ENCODE assay signal across 8 cellular contexts in genomic region chr6:148179786-148180185, GRCh38.
A peak's percentile ranks its signal among the peaks of the same experiment; 100 is the strongest.
DNase-seq lines count a peak whose midpoint lies in the region; ATAC-seq, FAIRE-seq and TF ChIP-seq lines count a peak whose summit lies in the region.

No MANE protein-coding gene starts in this region.

- H3K36me3 Mint-ChIP-seq in activated CD4-positive, alpha-beta memory T cell treated with anti-CD3 and anti-CD28 coated beads, Interleukin-2, amount 10 ng/mL, durations not matched to agents 7 days and 5 days (ENCODE audit: low read depth): no peaks in the 10 kb centered on the region

- H3K36me3 ChIP-seq in MG63 (peaks cover 8% of the 10 kb centered on the region; the same call in 1 of the 2 replicates), GM12878 (ENCODE audit: control insufficient read depth in 2 of 2, insufficient read depth in 2 of 2, low read length in 1 of 2) (no peaks in the 10 kb centered on the region), mesendoderm (ENCODE audit: control insufficient read depth, insufficient read depth, low read length) (no peaks in the 10 kb centered on the region)

- H4K5ac ChIP-seq in mesendoderm (ENCODE audit: low read length): no peak overlapping the region

- intact Hi-C loops in GM12878 (cut with micrococcal nuclease; ENCODE audit: unreplicated experiment): no loop called here
- intact Hi-C loops in right cardiac atrium (cut with DNase I): loop anchor here in 3 of 4 donors (5.0 to 10.0 kb wide), 4 partner anchors 75 to 288 kb away; no protein-coding TSS in a partner anchor

- H2BK120ac ChIP-seq in mesendoderm (ENCODE audit: low read depth, low read length): no peak overlapping the region

- peak; percentile 19 to 30 (median 29); a peak in 4 of 6 replicates for TF ChIP-seq CTCF in GM12878 (IDR thresholded peaks at IDR 0.05 in 2 of 3, conservative IDR thresholded peaks at IDR 0.05 in 1 of 3; ENCODE audit: control insufficient read depth in 2 of 3, extremely low read depth in 1 of 3, insufficient read depth in 1 of 3, low read depth in 3 of 3, low read length in 3 of 3)

- TF ChIP-seq RAD21 in GM12878 (IDR thresholded peaks at IDR 0.05; ENCODE audit: insufficient read depth, low read depth, low read length): 0 out of 2 replicates have a peak, but pooled peaks have one; percentile 16

- H3K9ac ChIP-seq in GM12878 (ENCODE audit: control insufficient read depth, insufficient read depth, low read length): no peak overlapping the region
- no peak overlapping the region for H3K9ac ChIP-seq in mesendoderm (ENCODE audit: low read length)

- BruUV-seq in GM12878 (replicated peaks; lab: Mats Ljungman, UMichigan): no TSS peak

- in situ Hi-C loops in GM12878 (cut with MboI): no loop called here

- H3K4ac ChIP-seq in mesendoderm (ENCODE audit: low read depth, low read length): no peak overlapping the region

- TF ChIP-seq POLR2A in GM12878 (IDR thresholded peaks at IDR 0.05; ENCODE audit: low read depth, low read length): no peak

- H3K4me1 ChIP-seq in GM12878 (ENCODE audit: control insufficient read depth, insufficient read depth, low read length): no peaks in the 10 kb centered on the region
- no peaks in the 10 kb centered on the region for H3K4me1 ChIP-seq in mesendoderm (ENCODE audit: control insufficient read depth, low read depth, low read length)
- no peaks in the 10 kb centered on the region for H3K4me1 ChIP-seq in right cardiac atrium (ENCODE audit: control insufficient read depth, insufficient read depth, low read length)

- DNase-seq in DMS53 (lab: John Stamatoyannopoulos, UW) (peak; percentile 79), MG63 (peak; percentile 46), GM12878 (ENCODE audit: low read depth, low spot score) (no peak), mesendoderm (peak; percentile 26), T-helper 1 cell (no peak), right cardiac atrium (no peak)
- DNase-seq in activated CD4-positive, alpha-beta memory T cell treated with anti-CD3 and anti-CD28 coated beads, Interleukin-2, amount 10 ng/mL, durations not matched to agents 7 days and 5 days: no peak

- H3K79me1 ChIP-seq in mesendoderm (ENCODE audit: low read length): no peaks in the 10 kb centered on the region

- H3K23ac ChIP-seq in mesendoderm (ENCODE audit: low read length): no peak overlapping the region

- no peaks in the 10 kb centered on the region for H3K4me1 Mint-ChIP-seq in activated CD4-positive, alpha-beta memory T cell treated with anti-CD3 and anti-CD28 coated beads, Interleukin-2, amount 10 ng/mL, durations not matched to agents 7 days and 5 days

- POLR2A ChIA-PET in GM12878 (lab: Charles Lee): no interaction called here
- POLR2A ChIA-PET in activated CD4-positive, alpha-beta memory T cell treated with anti-CD3 and anti-CD28 coated beads, Interleukin-2, amount 10 ng/mL, durations not matched to agents 7 days and 5 days (lab: Charles Lee): no interaction called here

- H3K4me3 ChIP-seq in MG63 (peak overlapping the region; percentile 56), GM12878 (no peak overlapping the region), mesendoderm (ENCODE audit: low read length) (no peak overlapping the region), right cardiac atrium (ENCODE audit: low read length) (no peak overlapping the region)

- CTCF ChIA-PET in GM12878 (lab: Yijun Ruan, JAX): interaction anchor here (0.6 to 2.2 kb wide), 20 partner anchors 10 to 492 kb away, joined by 3 to 18 read pairs (median 3); no protein-coding TSS in a partner anchor
- CTCF ChIA-PET in activated CD4-positive, alpha-beta memory T cell treated with anti-CD3 and anti-CD28 coated beads, Interleukin-2, amount 10 ng/mL, durations not matched to agents 7 days and 5 days (lab: Charles Lee): interaction anchor here (0.8 to 2.2 kb wide), 18 partner anchors 9 to 673 kb away, joined by 3 to 10 read pairs (median 4); no protein-coding TSS in a partner anchor

- H3K4me2 ChIP-seq in GM12878 (ENCODE audit: control insufficient read depth, insufficient read depth): no peak overlapping the region
- H3K4me2 ChIP-seq in mesendoderm (ENCODE audit: low read length): no peak overlapping the region

- H2BK15ac ChIP-seq in mesendoderm (replicated peaks; ENCODE audit: low read depth): no peak overlapping the region

- no peak overlapping the region for H3K56ac ChIP-seq in mesendoderm (ENCODE audit: low read length)

- no peak overlapping the region for H3K27ac Mint-ChIP-seq in activated CD4-positive, alpha-beta memory T cell treated with anti-CD3 and anti-CD28 coated beads, Interleukin-2, amount 10 ng/mL, durations not matched to agents 7 days and 5 days

- H3K9me3 Mint-ChIP-seq in activated CD4-positive, alpha-beta memory T cell treated with anti-CD3 and anti-CD28 coated beads, Interleukin-2, amount 10 ng/mL, durations not matched to agents 7 days and 5 days: no peaks in the 10 kb centered on the region

- ATAC-seq in GM12878 (no peak), GM18907 (IDR thresholded peaks at IDR 0.05; ENCODE audit: unreplicated experiment) (no peak), right cardiac atrium (no peak)

- TF ChIP-seq EP300 in GM12878 (IDR thresholded peaks at IDR 0.05; ENCODE audit: borderline replicate concordance in 1 of 2, control insufficient read depth in 1 of 2, low read depth in 2 of 2, low read length in 2 of 2): no peak

- 8% methylated on average over 1 of the region's 1 CpG for WGBS in GM12878 (ENCODE audit: insufficient coverage, insufficient replicate concordance, low lambda C conversion rate, missing lambda C conversion rate)
- no CpG with 5 or more reads among the region's 1 CpG for WGBS in mesendoderm (ENCODE audit: extremely low coverage, insufficient coverage, low lambda C conversion rate)
- WGBS in right cardiac atrium: 72% methylated on average over 1 of the region's 1 CpG

- no peak overlapping the region for H2AFZ ChIP-seq in GM12878 (ENCODE audit: control insufficient read depth, low read depth, low read length)

- no peaks in the 10 kb centered on the region for H4K20me1 ChIP-seq in GM12878 (ENCODE audit: control insufficient read depth, insufficient read depth)

- H2BK5ac ChIP-seq in mesendoderm (ENCODE audit: low read length): no peak overlapping the region

- H4K8ac ChIP-seq in mesendoderm (ENCODE audit: low read depth, low read length): no peak overlapping the region

- H3K27ac ChIP-seq in GM12878 (ENCODE audit: control insufficient read depth, insufficient read depth): no peak overlapping the region
- H3K27ac ChIP-seq in mesendoderm (ENCODE audit: low read depth, low read length): no peak overlapping the region
- no peak overlapping the region for H3K27ac ChIP-seq in right cardiac atrium (ENCODE audit: low read length)

- no peak overlapping the region for H3K18ac ChIP-seq in mesendoderm (ENCODE audit: low read length)

- FAIRE-seq in GM12878 (lab: Jason Lieb, UNC): peak; percentile 49

- H3K9me3 ChIP-seq in MG63 (no peaks in the 10 kb centered on the region), GM12878 (replicated peaks; ENCODE audit: control insufficient read depth, insufficient read depth, low read length) (no peaks in the 10 kb centered on the region), right cardiac atrium (ENCODE audit: control insufficient read depth, low read length) (no peaks in the 10 kb centered on the region)

- no peaks in the 10 kb centered on the region for H3K79me2 ChIP-seq in GM12878 (ENCODE audit: control insufficient read depth, insufficient read depth, low read length)
- H3K79me2 ChIP-seq in mesendoderm (ENCODE audit: control insufficient read depth, insufficient read depth, low read length): no peaks in the 10 kb centered on the region

- peaks cover 19% of the 10 kb centered on the region for H3K27me3 Mint-ChIP-seq in activated CD4-positive, alpha-beta memory T cell treated with anti-CD3 and anti-CD28 coated beads, Interleukin-2, amount 10 ng/mL, durations not matched to agents 7 days and 5 days

- H3K27me3 ChIP-seq in MG63: no peaks in the 10 kb centered on the region
- no peaks in the 10 kb centered on the region for H3K27me3 ChIP-seq in GM12878 (replicated peaks in 1 of 2; ENCODE audit: control insufficient read depth in 2 of 2, insufficient read depth in 2 of 2, low read length in 1 of 2)
- no peaks in the 10 kb centered on the region for H3K27me3 ChIP-seq in mesendoderm (ENCODE audit: insufficient read depth, low read length, poor library complexity)
- no peaks in the 10 kb centered on the region for H3K27me3 ChIP-seq in right cardiac atrium (ENCODE audit: control insufficient read depth, insufficient read depth)

- RAD21 ChIA-PET in GM12878 (lab: Charles Lee; ENCODE audit: unreplicated experiment): interaction anchor here (1.1 to 1.2 kb wide), 2 partner anchors 285 to 290 kb away, joined by 4 read pairs; no protein-coding TSS in a partner anchor

- SMC1A ChIA-PET in GM12878 (lab: Charles Lee; ENCODE audit: uncharacterized antibody, unreplicated experiment): interaction anchor here (0.6 to 1.7 kb wide), 4 partner anchors 23 to 1525 kb away, joined by 3 to 7 read pairs (median 4); no protein-coding TSS in a partner anchor

- H2AK5ac ChIP-seq in mesendoderm (ENCODE audit: low read length): no peak overlapping the region

- no peak overlapping the region for H3K4me3 Mint-ChIP-seq in activated CD4-positive, alpha-beta memory T cell treated with anti-CD3 and anti-CD28 coated beads, Interleukin-2, amount 10 ng/mL, durations not matched to agents 7 days and 5 days

TF ChIP-seq in GM12878, 131 proteins besides CTCF, POLR2A, EP300 and RAD21 (continues in another document):
- no peak for TF ChIP-seq CHD1 (IDR thresholded peaks at IDR 0.05; ENCODE audit: low read depth, low read length)
- no peak for TF ChIP-seq SMAD5 (IDR thresholded peaks at IDR 0.05; ENCODE audit: low read depth)
- TF ChIP-seq CEBPZ (IDR thresholded peaks at IDR 0.05; ENCODE audit: low read depth, low read length): no peak

Comparison
In these comparisons a context has a peak if more than half of its experiments do, and no peak if none do; other contexts are left out.
1. DNase-seq: peak in DMS53 (single experiment), MG63 (single experiment) and mesendoderm (single experiment); none in GM12878 (single experiment), activated CD4-positive, alpha-beta memory T cell treated with anti-CD3 and anti-CD28 coated beads, Interleukin-2, amount 10 ng/mL, durations not matched to agents 7 days and 5 days (single experiment), T-helper 1 cell (0 of 5) and right cardiac atrium (0 of 3).